In genomic region chr18:10053861-10054260, GRCh38 we compare ENCODE assay signal across 18 cellular contexts.
DNase-seq lines count a peak whose midpoint lies in the region; TF ChIP-seq lines count a peak whose summit lies in the region.
"Had no signal": no experiment of that assay in that cellular context is flagged by ENCODE, and none has a peak within 500 bp of the region (broad histone marks: within the 10 kb centered on the region; RNA-seq: fewer than 3 reads in every experiment).

No MANE protein-coding gene starts in this region.

- DNase-seq in NCI-H82 (lab: John Stamatoyannopoulos, UW) (peak; percentile 45), NCI-H82 treated with DMSO at 0.1 percent for 48 hours (lab: John Stamatoyannopoulos, UW; ENCODE audit: unreplicated experiment) (no peak), endothelial cell (ENCODE audit: low spot score) (no peak), neural crest cell (ENCODE audit: low read depth, low spot score) (no peak), RPMI8226 (no peak), superior temporal gyrus (ENCODE audit: extremely low spot score) (no peak), NCI-H69 (lab: John Stamatoyannopoulos, UW) (no peak)
- DNase-seq: ACHN; BE2C; C1 segment of cervical spinal cord; CD4-positive, CD25-positive, alpha-beta regulatory T cell; CD8-positive, alpha-beta memory T cell; COR-L47; DMS153; DMS79; GDM1; GM23248; HCEC 1CT had no signal

- H3K27ac Mint-ChIP-seq in endothelial cell (ENCODE audit: unreplicated experiment): peak overlapping the region; percentile 55
- H3K27ac Mint-ChIP-seq in neural crest cell (ENCODE audit: unreplicated experiment): peak overlapping the region; percentile 66
- H3K27ac Mint-ChIP-seq: CD4-positive, CD25-positive, alpha-beta regulatory T cell; CD8-positive, alpha-beta memory T cell had no signal

- H3K4me1 Mint-ChIP-seq in endothelial cell (ENCODE audit: unreplicated experiment) (peaks cover 14% of the 10 kb centered on the region), neural crest cell (peaks cover 15% of the 10 kb centered on the region)
- H3K4me1 Mint-ChIP-seq: CD4-positive, CD25-positive, alpha-beta regulatory T cell; CD8-positive, alpha-beta memory T cell had no signal

- H3K36me3 Mint-ChIP-seq in endothelial cell (ENCODE audit: low read depth, unreplicated experiment) (no peaks in the 10 kb centered on the region), neural crest cell (ENCODE audit: low read depth) (no peaks in the 10 kb centered on the region)
- H3K36me3 Mint-ChIP-seq: CD4-positive, CD25-positive, alpha-beta regulatory T cell; CD8-positive, alpha-beta memory T cell had no signal

- H3K9me3 Mint-ChIP-seq in endothelial cell (ENCODE audit: unreplicated experiment) (no peaks in the 10 kb centered on the region), neural crest cell (no peaks in the 10 kb centered on the region)
- H3K9me3 Mint-ChIP-seq: CD4-positive, CD25-positive, alpha-beta regulatory T cell had no signal

- no peak overlapping the region for H3K4me3 Mint-ChIP-seq in endothelial cell (ENCODE audit: unreplicated experiment)
- H3K4me3 Mint-ChIP-seq in neural crest cell: no peak overlapping the region
- H3K4me3 Mint-ChIP-seq: CD4-positive, CD25-positive, alpha-beta regulatory T cell; CD8-positive, alpha-beta memory T cell had no signal

- TF ChIP-seq CTCF in endothelial cell (IDR thresholded peaks at IDR 0.05; ENCODE audit: unreplicated experiment) (no peak), neural crest cell (conservative IDR thresholded peaks at IDR 0.05) (no peak)

- H3K27me3 Mint-ChIP-seq in endothelial cell (ENCODE audit: unreplicated experiment) (no peaks in the 10 kb centered on the region), neural crest cell (ENCODE audit: low read depth) (no peaks in the 10 kb centered on the region)
- H3K27me3 Mint-ChIP-seq: CD4-positive, CD25-positive, alpha-beta regulatory T cell had no signal
